In genomic region chr17:36545465-36546417, GRCh38 we compare ENCODE assay signal across 8 cellular contexts. TPM values are rescaled to one million over a fixed set of nuclear protein-coding genes. Genes with fewer than 3 reads are reported as not detected.
DNase-seq lines count a peak whose midpoint lies in the region; TF ChIP-seq lines count a peak whose summit lies in the region.

No MANE protein-coding gene starts in this region.

- H3K27ac ChIP-seq in SJSA1 (peak overlapping the region; percentile 57), suprapubic skin (peak overlapping the region; percentile 97)

- POLR2A ChIA-PET in HEK293T (lab: Yijun Ruan, JAX), result interaction anchor here (0.6 to 4.9 kb wide), 9 partner anchors 11 to 862 kb away, joined by 3 to 88 read pairs (median 6); partner anchors contain the start of genes DHRS11, MRM1, MYO19 and PIGW

- no peak for TF ChIP-seq CTCF in suprapubic skin (IDR thresholded peaks at IDR 0.05)

- H3K4me3 ChIP-seq in SJSA1 (peak overlapping the region; percentile 69), suprapubic skin (peak overlapping the region; percentile 82)

- H3K27me3 ChIP-seq in SJSA1 (replicated peaks) (no peaks in the 10 kb centered on the region), suprapubic skin (no peaks in the 10 kb centered on the region)

- no peaks in the 10 kb centered on the region for H3K9me3 ChIP-seq in SJSA1 (replicated peaks)
- H3K9me3 ChIP-seq in suprapubic skin, result no peaks in the 10 kb centered on the region

- under 1% methylated on average over 32 of the region's 60 CpGs for WGBS in suprapubic skin

- peak; percentile 76 to 90 for TF ChIP-seq POLR2A in suprapubic skin (IDR thresholded peaks at IDR 0.05)

- no peak for TF ChIP-seq EP300 in suprapubic skin (IDR thresholded peaks at IDR 0.05)

- H3K36me3 ChIP-seq in SJSA1, result peaks cover 40% of the 10 kb centered on the region
- no peaks in the 10 kb centered on the region for H3K36me3 ChIP-seq in suprapubic skin

- H3K4me1 ChIP-seq in SJSA1 (replicated peaks) (peaks cover 14% of the 10 kb centered on the region; the same call in 1 of the 2 replicates), suprapubic skin (peaks cover 54% of the 10 kb centered on the region)

- CTCF ChIA-PET in HEK293T (lab: Yijun Ruan, JAX), result interaction anchor here (0.7 to 1.7 kb wide), 4 partner anchors 12 to 779 kb away, joined by 3 to 7 read pairs (median 4); partner anchors contain the start of genes MYO19 and PIGW

- DNase-seq in GM04504 (ENCODE audit: low read depth), result peak; percentile 95
- DNase-seq in HEK293T (ENCODE audit: extremely low spot score), result peak; percentile 84
- peak; percentile 92 for DNase-seq in MV-4-11 (lab: John Stamatoyannopoulos, UW)
- DNase-seq in SJSA1 (ENCODE audit: low read depth in 1 of 2, low spot score in 2 of 2), result peak; percentile 96 to 97
- DNase-seq in activated naive CD4-positive, alpha-beta T cell treated with anti-CD3 and anti-CD28 coated beads, Interleukin-2, amount 50 U/mL, for 16 hours, result peak; percentile 97
- DNase-seq in germinal center (ENCODE audit: low spot score), result peak; percentile 95
- peak; percentile 92 for DNase-seq in occipital lobe (lab: John Stamatoyannopoulos, UW)
- peak; percentile 98 for DNase-seq in suprapubic skin (ENCODE audit: low spot score in 2 of 2)

TF ChIP-seq in HEK293T, 16 proteins besides CTCF, POLR2A, EP300 and RAD21:
- no peak for TF ChIP-seq SP1 (IDR thresholded peaks at IDR 0.05)
- no peak for TF ChIP-seq FOXK2 (IDR thresholded peaks at IDR 0.05)
- TF ChIP-seq FOXM1 (IDR thresholded peaks at IDR 0.05; ENCODE audit: borderline replicate concordance), result no peak
- TF ChIP-seq BHLHE40 (IDR thresholded peaks at IDR 0.05; ENCODE audit: borderline replicate concordance), result no peak
- TF ChIP-seq FOXA1 (IDR thresholded peaks at IDR 0.05), result no peak
- no peak for TF ChIP-seq TARDBP (IDR thresholded peaks at IDR 0.05)
- TF ChIP-seq L3MBTL2 (conservative IDR thresholded peaks at IDR 0.05), result no peak; the same call in 1 of the 2 replicates
- no peak for TF ChIP-seq LEF1 (IDR thresholded peaks at IDR 0.05; ENCODE audit: borderline replicate concordance)
- no peak for TF ChIP-seq ZNF384 (IDR thresholded peaks at IDR 0.05)
- TF ChIP-seq HDGF (IDR thresholded peaks at IDR 0.05; ENCODE audit: borderline replicate concordance), result no peak
- no peak for TF ChIP-seq NFRKB (IDR thresholded peaks at IDR 0.05)
- TF ChIP-seq SUZ12 (IDR thresholded peaks at IDR 0.05), result no peak

RNA-seq across cellular contexts. Expression of gene GGNBP2, which starts 1.0 kb away (rescaled TPM):
- 47.6 and 54.0 TPM in 2 replicates for total RNA-seq in SJSA1 (2014; rRNA removed; shearing (Covaris generic))
- total RNA-seq in occipital lobe (60.7 TPM), suprapubic skin (10 to 100 TPM; 49.4 to 84.1 (median 57.1) TPM)

RNA-seq across cellular contexts. Expression of gene PIGW, which starts 11.0 kb away (rescaled TPM):
- 3.4 and 9.7 TPM in 2 replicates for total RNA-seq in SJSA1 (2014; rRNA removed; shearing (Covaris generic))
- total RNA-seq in occipital lobe, result 7.0 TPM
- 10 to 100 TPM in 2 of 4 donors, 1 to 10 TPM in 2; 4.1 to 13.1 (median 9.0) TPM for total RNA-seq in suprapubic skin

RNA-seq across cellular contexts. Expression of gene MYO19, which starts 11.1 kb away (rescaled TPM):
- total RNA-seq in SJSA1 (2014; rRNA removed; shearing (Covaris generic)), result 56.0 and 57.9 TPM in 2 replicates
- total RNA-seq in occipital lobe (33.8 TPM), suprapubic skin (100 to 1,000 TPM; 134 to 366 (median 154) TPM)

RNA-seq across cellular contexts. Expression of gene DHRS11, which starts 45.9 kb away (rescaled TPM):
- 6.5 and 8.0 TPM in 2 replicates for total RNA-seq in SJSA1 (2014; rRNA removed; shearing (Covaris generic))
- total RNA-seq in occipital lobe (4.8 TPM), suprapubic skin (10 to 100 TPM; 10.5 to 19.7 (median 16.9) TPM)

RNA-seq across cellular contexts. Expression of gene MRM1, which starts 55.6 kb away (rescaled TPM):
- total RNA-seq in SJSA1 (2014; rRNA removed; shearing (Covaris generic)), result 8.5 and 12.8 TPM in 2 replicates
- 2.7 TPM for total RNA-seq in occipital lobe
- 1 to 10 TPM; 3.5 to 6.6 (median 4.7) TPM for total RNA-seq in suprapubic skin

Comparison
In these comparisons a context has a peak if more than half of its experiments do, and no peak if none do; other contexts are left out.
1. Peak in every context shown above with its lines: DNase-seq, H3K4me3 ChIP-seq and H3K27ac ChIP-seq.